14 cellular contexts compared by ENCODE assay signal in genomic region chr20:19560876-19561480, GRCh38.
"Had no signal": no experiment of that assay in that cellular context is flagged by ENCODE, and none has a peak within 500 bp of the region (broad histone marks: within the 10 kb centered on the region; RNA-seq: fewer than 3 reads in every experiment).

No MANE protein-coding gene starts in this region.

- H3K9me3 ChIP-seq: pancreas, stomach had no signal

- H3K27ac ChIP-seq: foreskin keratinocyte, pancreas, skin epidermis, stomach had no signal

- H3K4me1 ChIP-seq: foreskin keratinocyte, pancreas had no signal

- H3K4me3 ChIP-seq: pancreas, skin epidermis, stomach had no signal

- ATAC-seq: foreskin keratinocyte had no signal

- H3K36me3 ChIP-seq: pancreas, stomach had no signal

- DNase-seq: activated B cell treated with CpG ODN at 0.5 μM for 24 hours; activated CD4-positive, alpha-beta T cell treated with anti-CD3 and anti-CD28 coated beads, Interleukin-2, amount 10 ng/mL, durations not matched to agents 7 days and 5 days; activated CD8-positive, alpha-beta memory T cell treated with anti-CD3 and anti-CD28 coated beads for 24 hours; activated naive CD4-positive, alpha-beta T cell treated with anti-CD3 and anti-CD28 coated beads, Interleukin-2, amount 10 ng/mL, durations not matched to agents 7 days and 5 days; activated T-cell treated with anti-CD3 and anti-CD28 coated beads for 4 hours; central memory CD4-positive, alpha-beta T cell; effector memory CD4-positive, alpha-beta T cell; foreskin keratinocyte; head of caudate nucleus; pancreas; stimulated activated CD4-positive, alpha-beta T cell treated with anti-CD3 and anti-CD28 coated beads, Interleukin-4, amount 100 ng/mL, for 4 hours; stomach; T-helper 2 cell had no signal

- H3K27me3 ChIP-seq: foreskin keratinocyte, pancreas, stomach had no signal
